23 cellular contexts compared by ENCODE assay signal in the genomic region with DNA sequence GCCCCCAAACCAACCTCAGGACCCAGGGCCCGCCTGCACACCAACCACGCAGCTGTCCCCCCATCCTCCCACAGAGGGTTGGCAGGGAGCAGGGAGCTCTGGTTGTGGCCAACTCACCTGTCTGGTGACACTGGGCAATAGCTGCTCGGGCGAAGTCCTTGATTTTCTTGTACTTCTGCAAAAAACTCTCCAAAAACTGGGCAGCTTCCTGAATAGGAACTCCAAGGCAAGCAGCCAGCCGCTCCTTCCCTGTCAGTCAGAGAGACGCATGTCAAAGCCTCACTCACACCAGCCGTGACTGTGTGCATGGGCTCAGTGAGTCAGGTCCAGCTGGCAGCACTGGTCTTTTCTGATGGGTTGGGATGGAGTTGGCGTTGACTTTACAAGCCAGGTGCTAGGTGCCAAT. TPM values are rescaled to one million over a fixed set of nuclear protein-coding genes. Genes with fewer than 3 reads are reported as not detected.
DNase-seq lines count a peak whose midpoint lies in the region; ATAC-seq, FAIRE-seq and TF ChIP-seq lines count a peak whose summit lies in the region.
"Had no signal": no experiment of that assay in that cellular context is flagged by ENCODE, and none has a peak within 500 bp of the region (broad histone marks: within the 10 kb centered on the region; RNA-seq: fewer than 3 reads in every experiment).

No MANE protein-coding gene starts in this region.

- 86 to 95% (median 91%) methylated on average over 6 to 8 of the region's 8 CpGs for WGBS in spleen, 5 donors
- 94 to 95% methylated on average over 8 of the region's 8 CpGs for WGBS in aorta, 2 donors

- H3K9me3 ChIP-seq in kidney (ENCODE audit: control insufficient read depth in 1 of 2, low read length in 2 of 2), result no peaks in the 10 kb centered on the region
- H3K9me3 ChIP-seq in spleen, result peaks cover 0 to 13% (median 6%) of the 10 kb centered on the region in 8 donors
- H3K9me3 ChIP-seq in aorta (ENCODE audit: control insufficient read depth, low read length), result no peaks in the 10 kb centered on the region
- H3K9me3 ChIP-seq: Caco-2, uterus had no signal

- H3K27ac ChIP-seq in RWPE1, result no peak overlapping the region
- no peak overlapping the region for H3K27ac ChIP-seq in kidney (ENCODE audit: low read depth in 2 of 2, low read length in 2 of 2)
- H3K27ac ChIP-seq in spleen, result no peak overlapping the region
- no peak overlapping the region for H3K27ac ChIP-seq in aorta (ENCODE audit: low read depth in 1 of 2, low read length in 2 of 2)
- H3K27ac ChIP-seq: 22Rv1, cardiac muscle cell, dorsolateral prefrontal cortex, uterus had no signal

- H3K4me1 ChIP-seq in kidney (ENCODE audit: control insufficient read depth in 1 of 2, insufficient read depth in 1 of 2, low read depth in 1 of 2, low read length in 2 of 2), result no peaks in the 10 kb centered on the region
- H3K4me1 ChIP-seq in spleen, result no peaks in the 10 kb centered on the region
- no peaks in the 10 kb centered on the region for H3K4me1 ChIP-seq in aorta (ENCODE audit: control insufficient read depth in 1 of 2, insufficient read depth in 2 of 2, low read length in 2 of 2)
- H3K4me1 ChIP-seq: Caco-2, uterus had no signal

- DNase-seq in NCI-H510A treated with DMSO at 0.1 percent for 48 hours (lab: John Stamatoyannopoulos, UW) (peak; percentile 1), NCI-H510A (lab: John Stamatoyannopoulos, UW) (no peak), RWPE1 (ENCODE audit: low spot score) (peak; percentile 4), kidney (peak; percentile 59), spleen (peak; percentile 32), NOMO-1 treated with dmso at 0.1 percent for 144 hours (lab: John Stamatoyannopoulos, UW; ENCODE audit: unreplicated experiment) (no peak), aorta (no peak), HuH-7.5 (ENCODE audit: low spot score) (no peak)
- DNase-seq: activated CD4-positive, alpha-beta T cell treated with anti-CD3 and anti-CD28 coated beads, Interleukin-2, amount 50 U/mL, for 1 hour; activated gamma-delta T cell treated with Interleukin-2 at 50 U/mL for 16 hours; Caco-2; EL; erythroblast; hypothalamus; NCI-H524 treated with DMSO at 0.1 percent for 48 hours; SHP77 treated with DMSO at 0.1 percent for 48 hours; stimulated activated CD4-positive, alpha-beta T cell treated with anti-CD3 and anti-CD28 coated beads, Interleukin-4, amount 100 ng/mL, for 24 hours; uterus had no signal

- no peaks in the 10 kb centered on the region for H3K27me3 ChIP-seq in spleen (replicated peaks in 1 of 7)
- H3K27me3 ChIP-seq in aorta (ENCODE audit: control insufficient read depth in 1 of 2, insufficient read depth in 2 of 2, low read length in 1 of 2), result no peaks in the 10 kb centered on the region
- H3K27me3 ChIP-seq: cardiac muscle cell, dorsolateral prefrontal cortex, uterus had no signal

- no peak overlapping the region for H3K9ac ChIP-seq in kidney (ENCODE audit: low read length in 2 of 2)

- no peak for TF ChIP-seq POLR2A in spleen (IDR thresholded peaks at IDR 0.05)

- H3K36me3 ChIP-seq in kidney (ENCODE audit: control insufficient read depth in 1 of 2, insufficient read depth in 2 of 2, low read length in 2 of 2) (no peaks in the 10 kb centered on the region), spleen (no peaks in the 10 kb centered on the region), aorta (ENCODE audit: control insufficient read depth in 1 of 2, insufficient read depth in 2 of 2, low read length in 1 of 2) (no peaks in the 10 kb centered on the region)
- H3K36me3 ChIP-seq: cardiac muscle cell, uterus had no signal

- no peak for FAIRE-seq in kidney (lab: Jason Lieb, UNC)
- FAIRE-seq: frontal cortex, islet of Langerhans had no signal

- CTCF ChIA-PET in RWPE1 (lab: Yijun Ruan, JAX), result no interaction called here

- H3K4me3 ChIP-seq in kidney (ENCODE audit: low read length in 2 of 2) (no peak overlapping the region), spleen (no peak overlapping the region), aorta (ENCODE audit: low read length in 2 of 2) (no peak overlapping the region)
- H3K4me3 ChIP-seq: cardiac muscle cell, dorsolateral prefrontal cortex, uterus had no signal

- ATAC-seq in aorta (ENCODE audit: low FRiP score), result no peak

- POLR2A ChIA-PET in RWPE1 (lab: Yijun Ruan, JAX; ENCODE audit: low non-redundant PET), result no interaction called here

- no peak for TF ChIP-seq CTCF in RWPE1 (conservative IDR thresholded peaks at IDR 0.05; ENCODE audit: low read depth)
- TF ChIP-seq CTCF in kidney (IDR thresholded peaks at IDR 0.05; ENCODE audit: borderline replicate concordance, extremely low read depth, insufficient read depth), result no peak
- TF ChIP-seq CTCF in spleen (IDR thresholded peaks at IDR 0.05 in 8 of 11, conservative IDR thresholded peaks at IDR 0.05 in 3 of 11), result no peak

- intact Hi-C loops in kidney (cut with DNase I), result no loop called here
- intact Hi-C loops in spleen (cut with DNase I; ENCODE audit: low total_unique reads), result no loop called here
- intact Hi-C loops in aorta (cut with DNase I), result no loop called here

RNA-seq across cellular contexts. Expression of a gene that starts 26.4 kb away (rescaled TPM):
- total RNA-seq in kidney (2.7 TPM), spleen (1 to 10 TPM in 4 of 7 donors, under 1 TPM in 3; 0.50 to 3.1 (median 1.3) TPM), aorta (under 1 TPM; 0.23 to 0.33 TPM)
- polyA plus RNA-seq in kidney (ENCODE audit: insufficient read depth, low read depth, low replicate concordance) (12.5 TPM), spleen (under 1 TPM; 0.13 to 0.80 (median 0.29) TPM), aorta (under 1 TPM; under 0.01 to 0.05 TPM)

Comparison
In these comparisons a context has a peak if more than half of its experiments do, and no peak if none do; other contexts are left out.
1. DNase-seq: peak in NCI-H510A treated with DMSO at 0.1 percent for 48 hours (single experiment), RWPE1 (single experiment), kidney (single experiment) and spleen (single experiment); none in NCI-H510A (single experiment), NOMO-1 treated with dmso at 0.1 percent for 144 hours (single experiment), aorta (0 of 2) and HuH-7.5 (single experiment).